ENCODE assay signal across 9 cellular contexts in genomic region chr10:50990568-50991495, GRCh38.
DNase-seq lines count a peak whose midpoint lies in the region; ATAC-seq, FAIRE-seq and TF ChIP-seq lines count a peak whose summit lies in the region.
"Had no signal": no experiment of that assay in that cellular context is flagged by ENCODE, and none has a peak within 500 bp of the region (broad histone marks: within the 10 kb centered on the region; RNA-seq: fewer than 3 reads in every experiment).

No MANE protein-coding gene starts in this region.

- intact Hi-C loops in esophagus squamous epithelium (cut with DNase I): no loop called here

- no peak for TF ChIP-seq POLR2A in esophagus squamous epithelium (IDR thresholded peaks at IDR 0.05)
- TF ChIP-seq POLR2A in H54 (IDR thresholded peaks at IDR 0.05; ENCODE audit: low read depth, low read length): no peak

- TF ChIP-seq CTCF in esophagus squamous epithelium (IDR thresholded peaks at IDR 0.05): no peak

- H3K27me3 ChIP-seq in HAP-1 (ENCODE audit: low read depth) (peaks cover 47% of the 10 kb centered on the region), SJCRH30 (no peaks in the 10 kb centered on the region), esophagus squamous epithelium (peaks cover 0 to 45% (median 0%) of the 10 kb centered on the region in 4 donors)
- H3K27me3 ChIP-seq in effector memory CD4-positive, alpha-beta T cell (replicated peaks; ENCODE audit: control insufficient read depth, insufficient read depth, low read length, poor library complexity, severe bottlenecking): peaks cover 3% of the 10 kb centered on the region

- WGBS in esophagus squamous epithelium, 2 donors: 12 to 23% methylated on average over 8 of the region's 49 CpGs

- ATAC-seq in HG02623 (IDR thresholded peaks at IDR 0.05; ENCODE audit: unreplicated experiment) (no peak), GM21737 (IDR thresholded peaks at IDR 0.05; ENCODE audit: unreplicated experiment) (no peak)

- H3K4me3 ChIP-seq in HAP-1 (peak overlapping the region; percentile 19), SJCRH30 (peak overlapping the region; percentile 72), esophagus squamous epithelium (peak overlapping the region; percentile 40 to 72 (median 57))
- H3K4me3 ChIP-seq in effector memory CD4-positive, alpha-beta T cell (ENCODE audit: insufficient read depth, low read depth, low read length, poor library complexity, severe bottlenecking): no peak overlapping the region

- H3K4me1 ChIP-seq in HAP-1: no peaks in the 10 kb centered on the region
- peaks cover 3% of the 10 kb centered on the region; the same call in 1 of the 2 replicates for H3K4me1 ChIP-seq in SJCRH30
- peaks cover 0 to 40% (median 5%) of the 10 kb centered on the region in 3 donors for H3K4me1 ChIP-seq in esophagus squamous epithelium
- no peaks in the 10 kb centered on the region for H3K4me1 ChIP-seq in effector memory CD4-positive, alpha-beta T cell (ENCODE audit: control insufficient read depth, insufficient read depth, low read length, poor library complexity, severe bottlenecking)

- DNase-seq in HAP-1 (ENCODE audit: low spot score in 2 of 2) (peak; percentile 6 to 24), SJCRH30 (peak; percentile 19 to 50), esophagus squamous epithelium (lab: John Stamatoyannopoulos, UW) (no peak), myocyte (ENCODE audit: low read depth) (peak; percentile 75), H54 (ENCODE audit: insufficient read length, low spot score) (no peak)
- no peak for DNase-seq in effector memory CD4-positive, alpha-beta T cell

- H3K27ac ChIP-seq in SJCRH30: no peak overlapping the region
- peak overlapping the region; percentile 58 to 87 (median 74) for H3K27ac ChIP-seq in esophagus squamous epithelium
- no peak overlapping the region for H3K27ac ChIP-seq in effector memory CD4-positive, alpha-beta T cell (ENCODE audit: insufficient read depth, low read length, poor library complexity, severe bottlenecking)
- H3K27ac ChIP-seq: VCaP had no signal

- H3K9me3 ChIP-seq in HAP-1 (no peaks in the 10 kb centered on the region), SJCRH30 (replicated peaks) (no peaks in the 10 kb centered on the region), esophagus squamous epithelium (no peaks in the 10 kb centered on the region)
- H3K9me3 ChIP-seq in effector memory CD4-positive, alpha-beta T cell (ENCODE audit: control insufficient read depth, low read length): no peaks in the 10 kb centered on the region

- no peak for FAIRE-seq in H54 (lab: Jason Lieb, UNC)

- H3K36me3 ChIP-seq in HAP-1 (replicated peaks) (no peaks in the 10 kb centered on the region), SJCRH30 (no peaks in the 10 kb centered on the region), esophagus squamous epithelium (no peaks in the 10 kb centered on the region)
- H3K36me3 ChIP-seq in effector memory CD4-positive, alpha-beta T cell (ENCODE audit: control insufficient read depth, insufficient read depth, low read length): no peaks in the 10 kb centered on the region

- in situ Hi-C loops in HAP-1 (cut with MboI; ENCODE audit: low sequenced_read_pairs): no loop called here

Comparison
In these comparisons a context has a peak if more than half of its experiments do, and no peak if none do; other contexts are left out.
1. DNase-seq: peak in HAP-1 (2 of 2), SJCRH30 (2 of 2) and myocyte (single experiment); none in esophagus squamous epithelium (single experiment), H54 (single experiment) and effector memory CD4-positive, alpha-beta T cell (0 of 3).
2. H3K27ac ChIP-seq: peak in esophagus squamous epithelium (4 of 4); none in SJCRH30 (single experiment) and effector memory CD4-positive, alpha-beta T cell (single experiment).